In genomic region chr17:57302690-57303089, GRCh38 we compare ENCODE assay signal across 32 cellular contexts. TPM values are rescaled to one million over a fixed set of nuclear protein-coding genes. Genes with fewer than 3 reads are reported as not detected.
DNase-seq lines count a peak whose midpoint lies in the region; ATAC-seq and TF ChIP-seq lines count a peak whose summit lies in the region.
"Had no signal": no experiment of that assay in that cellular context is flagged by ENCODE, and none has a peak within 500 bp of the region (broad histone marks: within the 10 kb centered on the region; RNA-seq: fewer than 3 reads in every experiment).

No MANE protein-coding gene starts in this region.

- H3K9me3 ChIP-seq in ovary, result no peaks in the 10 kb centered on the region
- H3K9me3 ChIP-seq: breast epithelium had no signal

- H3K9me3 Mint-ChIP-seq in stimulated activated naive CD8-positive, alpha-beta T cell treated with anti-CD3 and anti-CD28 coated beads, Interleukin-15, Interleukin-2, amounts not matched to agents 100 ng/mL and 50 ng/mL, for 24 hours, result peaks cover 7% of the 10 kb centered on the region
- H3K9me3 Mint-ChIP-seq in activated T-helper 1 cell treated with anti-CD3 and anti-CD28 coated beads, Interleukin-12 subunit alpha, Interleukin-12 subunit beta, Interleukin-2, Interleukin-4 antibody, amounts not matched to agents 30 ng/mL and 10 ng/mL and 1 ng/mL, durations not matched to agents 14 hours and 24 hours and 36 hours, result peaks cover 17% of the 10 kb centered on the region
- peaks cover 32% of the 10 kb centered on the region for H3K9me3 Mint-ChIP-seq in nephron progenitor cell
- H3K9me3 Mint-ChIP-seq: activated T-cell treated with anti-CD3 and anti-CD28 coated beads, Interleukin-2, amount 50 U/mL, for 4 hours; immature natural killer cell; type B pancreatic cell had no signal

- WGBS in ovary, 3 donors, result 68 to 83% (median 70%) methylated on average over 3 of the region's 3 CpGs

- H3K27me3 Mint-ChIP-seq in stimulated activated naive CD8-positive, alpha-beta T cell treated with anti-CD3 and anti-CD28 coated beads, Interleukin-15, Interleukin-2, amounts not matched to agents 100 ng/mL and 50 ng/mL, for 24 hours, result no peaks in the 10 kb centered on the region
- no peaks in the 10 kb centered on the region for H3K27me3 Mint-ChIP-seq in activated T-helper 1 cell treated with anti-CD3 and anti-CD28 coated beads, Interleukin-12 subunit alpha, Interleukin-12 subunit beta, Interleukin-2, Interleukin-4 antibody, amounts not matched to agents 30 ng/mL and 10 ng/mL and 1 ng/mL, durations not matched to agents 14 hours and 24 hours and 36 hours (ENCODE audit: insufficient read depth)
- no peaks in the 10 kb centered on the region for H3K27me3 Mint-ChIP-seq in nephron progenitor cell (ENCODE audit: low read depth, poor library complexity)
- H3K27me3 Mint-ChIP-seq: type B pancreatic cell had no signal

- no peak overlapping the region for H3K4me3 Mint-ChIP-seq in stimulated activated naive CD8-positive, alpha-beta T cell treated with anti-CD3 and anti-CD28 coated beads, Interleukin-15, Interleukin-2, amounts not matched to agents 100 ng/mL and 50 ng/mL, for 24 hours
- no peak overlapping the region for H3K4me3 Mint-ChIP-seq in activated T-helper 1 cell treated with anti-CD3 and anti-CD28 coated beads, Interleukin-12 subunit alpha, Interleukin-12 subunit beta, Interleukin-2, Interleukin-4 antibody, amounts not matched to agents 30 ng/mL and 10 ng/mL and 1 ng/mL, durations not matched to agents 14 hours and 24 hours and 36 hours
- H3K4me3 Mint-ChIP-seq in nephron progenitor cell, result no peak overlapping the region
- H3K4me3 Mint-ChIP-seq: activated T-cell treated with anti-CD3 and anti-CD28 coated beads, Interleukin-2, amount 50 U/mL, for 4 hours; immature natural killer cell; nephron; type B pancreatic cell had no signal

- H3K27ac Mint-ChIP-seq in stimulated activated naive CD8-positive, alpha-beta T cell treated with anti-CD3 and anti-CD28 coated beads, Interleukin-15, Interleukin-2, amounts not matched to agents 100 ng/mL and 50 ng/mL, for 24 hours, result peak overlapping the region; percentile 72
- peak overlapping the region; percentile 56 for H3K27ac Mint-ChIP-seq in activated T-helper 1 cell treated with anti-CD3 and anti-CD28 coated beads, Interleukin-12 subunit alpha, Interleukin-12 subunit beta, Interleukin-2, Interleukin-4 antibody, amounts not matched to agents 30 ng/mL and 10 ng/mL and 1 ng/mL, durations not matched to agents 14 hours and 24 hours and 36 hours
- peak overlapping the region; percentile 75 for H3K27ac Mint-ChIP-seq in nephron progenitor cell
- H3K27ac Mint-ChIP-seq: type B pancreatic cell had no signal

- no peak for DNase-seq in stimulated activated naive CD8-positive, alpha-beta T cell treated with anti-CD3 and anti-CD28 coated beads, Interleukin-15, Interleukin-2, amounts not matched to agents 100 U/mL and 50 U/mL, for 24 hours
- DNase-seq in activated T-helper 1 cell treated with anti-CD3 and anti-CD28 coated beads, Interleukin-12 subunit alpha, Interleukin-12 subunit beta, Interleukin-2, Interleukin-4 antibody, amounts not matched to agents 30 ng/mL and 10 ng/mL and 1 ng/mL, durations not matched to agents 14 hours and 24 hours and 36 hours (ENCODE audit: low spot score), result no peak
- DNase-seq in nephron progenitor cell (no peak), ovary (no peak), SKM-1 treated with dmso at 0.1 percent for 144 hours (lab: John Stamatoyannopoulos, UW; ENCODE audit: unreplicated experiment) (no peak), HUDEP-2 (lab: John Stamatoyannopoulos, UW; ENCODE audit: unreplicated experiment in 76 of 76) (no peak), NCI-H82 treated with DMSO at 0.1 percent for 48 hours (lab: John Stamatoyannopoulos, UW; ENCODE audit: unreplicated experiment) (no peak)
- DNase-seq: activated CD8-positive, alpha-beta memory T cell treated with anti-CD3 and anti-CD28 coated beads for 24 hours; activated naive CD4-positive, alpha-beta T cell; activated T-cell treated with anti-CD3 and anti-CD28 coated beads, Interleukin-2, amount 50 U/mL, for 4 hours; amygdala; DMS79; GDM1; hippocampal formation; immature natural killer cell; KG1; left colon; MM.1S; NCI-H1105 treated with DMSO at 0.1 percent for 48 hours; NCI-H1930; NCI-H524 treated with DMSO at 0.1 percent for 48 hours; NK-92 treated with Interleukin-12 subunit alpha and Interleukin-12 subunit beta, amount 100 ng/mL, for 24 hours; PC-3; stimulated activated CD4-positive, alpha-beta T cell treated with anti-CD3 and anti-CD28 coated beads, Interleukin-2, amount 100 ng/mL, for 24 hours had no signal

- no peak for TF ChIP-seq POLR2A in ovary (IDR thresholded peaks at IDR 0.05)

- H3K4me3 ChIP-seq in ovary, result no peak overlapping the region
- H3K4me3 ChIP-seq: BLaER1 treated with 17β-estradiol and CSF1 and Interleukin-3, amounts not matched to agents 10 nM and 100 nM; breast epithelium; right atrium auricular region had no signal

- H3K4me1 ChIP-seq in ovary (ENCODE audit: insufficient read depth), result peaks cover 11% of the 10 kb centered on the region
- H3K4me1 ChIP-seq: breast epithelium, right atrium auricular region had no signal

- peaks cover 44% of the 10 kb centered on the region for H3K36me3 Mint-ChIP-seq in stimulated activated naive CD8-positive, alpha-beta T cell treated with anti-CD3 and anti-CD28 coated beads, Interleukin-15, Interleukin-2, amounts not matched to agents 100 ng/mL and 50 ng/mL, for 24 hours (ENCODE audit: low read depth)
- H3K36me3 Mint-ChIP-seq in activated T-helper 1 cell treated with anti-CD3 and anti-CD28 coated beads, Interleukin-12 subunit alpha, Interleukin-12 subunit beta, Interleukin-2, Interleukin-4 antibody, amounts not matched to agents 30 ng/mL and 10 ng/mL and 1 ng/mL, durations not matched to agents 14 hours and 24 hours and 36 hours (ENCODE audit: low read depth), result peaks cover 62% of the 10 kb centered on the region
- H3K36me3 Mint-ChIP-seq in nephron progenitor cell (ENCODE audit: low read depth), result peaks cover 91% of the 10 kb centered on the region

- no peaks in the 10 kb centered on the region for H3K27me3 ChIP-seq in ovary
- H3K27me3 ChIP-seq: BLaER1 treated with 17β-estradiol and CSF1 and Interleukin-3, amounts not matched to agents 10 nM and 100 nM; breast epithelium; right atrium auricular region had no signal

- no peaks in the 10 kb centered on the region for H3K36me3 ChIP-seq in ovary
- H3K36me3 ChIP-seq: breast epithelium, right atrium auricular region had no signal

- intact Hi-C loops in activated T-helper 1 cell treated with anti-CD3 and anti-CD28 coated beads, Interleukin-12 subunit alpha, Interleukin-12 subunit beta, Interleukin-2, Interleukin-4 antibody, amounts not matched to agents 30 ng/mL and 10 ng/mL and 1 ng/mL, durations not matched to agents 14 hours and 24 hours and 36 hours (cut with micrococcal nuclease), result no loop called here
- intact Hi-C loops in ovary (cut with DNase I), result no loop called here

- peaks cover 27% of the 10 kb centered on the region for H3K4me1 Mint-ChIP-seq in stimulated activated naive CD8-positive, alpha-beta T cell treated with anti-CD3 and anti-CD28 coated beads, Interleukin-15, Interleukin-2, amounts not matched to agents 100 ng/mL and 50 ng/mL, for 24 hours (ENCODE audit: low read depth)
- H3K4me1 Mint-ChIP-seq in activated T-helper 1 cell treated with anti-CD3 and anti-CD28 coated beads, Interleukin-12 subunit alpha, Interleukin-12 subunit beta, Interleukin-2, Interleukin-4 antibody, amounts not matched to agents 30 ng/mL and 10 ng/mL and 1 ng/mL, durations not matched to agents 14 hours and 24 hours and 36 hours (ENCODE audit: low read depth), result peaks cover 39% of the 10 kb centered on the region
- H3K4me1 Mint-ChIP-seq in nephron progenitor cell, result peaks cover 50% of the 10 kb centered on the region

- TF ChIP-seq CTCF in nephron progenitor cell (IDR thresholded peaks at IDR 0.05) (no peak), ovary (IDR thresholded peaks at IDR 0.05) (no peak)

- no peak for ATAC-seq in stimulated activated naive CD8-positive, alpha-beta T cell treated with anti-CD3 and anti-CD28 coated beads, Interleukin-15, Interleukin-2, amounts not matched to agents 100 U/mL and 50 U/mL, for 24 hours
- ATAC-seq: activated CD4-positive, CD25-positive, alpha-beta regulatory T cell treated with anti-CD3 and anti-CD28 coated beads, Interleukin-2, amount 50 U/mL, for 24 hours; activated T-cell treated with anti-CD3 and anti-CD28 coated beads, Interleukin-2, amount 50 U/mL, for 4 hours; HCT116; left colon; PC-3 had no signal

- TF ChIP-seq EP300 in ovary (IDR thresholded peaks at IDR 0.05), result no peak

- no peak overlapping the region for H3K27ac ChIP-seq in ovary
- H3K27ac ChIP-seq: breast epithelium, right atrium auricular region had no signal

RNA-seq across cellular contexts. Expression of gene MSI2, which starts 46.4 kb away (rescaled TPM):
- 272 and 278 TPM in 2 replicates for total RNA-seq in activated T-helper 1 cell treated with anti-CD3 and anti-CD28 coated beads, Interleukin-12 subunit alpha, Interleukin-12 subunit beta, Interleukin-2, Interleukin-4 antibody, amounts not matched to agents 30 ng/mL and 10 ng/mL and 1 ng/mL, durations not matched to agents 14 hours and 24 hours and 36 hours
- total RNA-seq in ovary, result 100 to 1,000 TPM; 110 to 199 (median 149) TPM
- 100 to 1,000 TPM in 1 of 2 donors, 10 to 100 TPM in 1; 43.1 to 105 TPM for polyA plus RNA-seq in ovary
